ENCODE assay signal across 1 cellular context in genomic region chr14:76351941-76352340, GRCh38.
TF ChIP-seq lines count a peak whose summit lies in the region.

No MANE protein-coding gene starts in this region.

TF ChIP-seq in GM23338, 12 proteins besides CTCF, POLR2A, EP300 and RAD21 (continued from another document):
- TF ChIP-seq ZNF462 (CRISPR knock-in tag; IDR thresholded peaks at IDR 0.05) = no peak
